In genomic region chr16:57186630-57187507, GRCh38 we compare ENCODE assay signal across 8 cellular contexts. TPM values are rescaled to one million over a fixed set of nuclear protein-coding genes. Genes with fewer than 3 reads are reported as not detected.
DNase-seq lines count a peak whose midpoint lies in the region; ATAC-seq and TF ChIP-seq lines count a peak whose summit lies in the region.

No MANE protein-coding gene starts in this region.

- H3K4me1 Mint-ChIP-seq in activated naive CD8-positive, alpha-beta T cell treated with anti-CD3 and anti-CD28 coated beads for 36 hours, result peaks cover 38% of the 10 kb centered on the region

- peaks cover 31% of the 10 kb centered on the region for H3K4me1 ChIP-seq in psoas muscle

- peaks cover 15% of the 10 kb centered on the region for H3K36me3 Mint-ChIP-seq in activated naive CD8-positive, alpha-beta T cell treated with anti-CD3 and anti-CD28 coated beads for 36 hours

- no peaks in the 10 kb centered on the region for H3K27me3 ChIP-seq in psoas muscle (ENCODE audit: insufficient read depth in 3 of 3, low read length in 2 of 3)

- peak overlapping the region; percentile 93 for H3K4me3 ChIP-seq in psoas muscle

- intact Hi-C loops in left cardiac atrium (cut with DNase I), result loop anchor here in 1 of 2 donors (10.0 kb wide), 1 partner anchor 98 kb away; the partner anchor contains the start of gene PLLP
- intact Hi-C loops in psoas muscle (cut with DNase I), result loop anchor here (5.0 kb wide), 1 partner anchor 55 kb away; no protein-coding TSS in a partner anchor

- H3K9me3 ChIP-seq in psoas muscle, result no peaks in the 10 kb centered on the region

- DNase-seq in COLO668 (lab: John Stamatoyannopoulos, UW; ENCODE audit: unreplicated experiment) (peak; percentile 31), NCI-H82 (lab: John Stamatoyannopoulos, UW) (peak; percentile 69), left cardiac atrium (no peak), psoas muscle (no peak), cortex of kidney (lab: John Stamatoyannopoulos, UW) (no peak), NCI-H1105 treated with DMSO at 0.1 percent for 48 hours (lab: John Stamatoyannopoulos, UW) (no peak)
- peak; percentile 20 for DNase-seq in activated naive CD8-positive, alpha-beta T cell treated with anti-CD3 and anti-CD28 coated beads for 36 hours

- H3K27ac Mint-ChIP-seq in activated naive CD8-positive, alpha-beta T cell treated with anti-CD3 and anti-CD28 coated beads for 36 hours, result peak overlapping the region; percentile 96

- no peaks in the 10 kb centered on the region for H3K36me3 ChIP-seq in psoas muscle (ENCODE audit: insufficient read depth in 1 of 2, low read depth in 1 of 2)

- H3K27me3 Mint-ChIP-seq in activated naive CD8-positive, alpha-beta T cell treated with anti-CD3 and anti-CD28 coated beads for 36 hours, result no peaks in the 10 kb centered on the region

- H3K27ac ChIP-seq in psoas muscle, result peak overlapping the region; percentile 96

- peak overlapping the region; percentile 92 for H3K4me3 Mint-ChIP-seq in activated naive CD8-positive, alpha-beta T cell treated with anti-CD3 and anti-CD28 coated beads for 36 hours

- ATAC-seq in GM21528 (IDR thresholded peaks at IDR 0.05; ENCODE audit: low FRiP score, unreplicated experiment) (peak; percentile 18), left cardiac atrium (peak; percentile 2 to 8), psoas muscle (peak in 2 of 4 donors; percentile 0 to 5)

- TF ChIP-seq CTCF in psoas muscle (IDR thresholded peaks at IDR 0.05), result no peak

- WGBS in psoas muscle, 3 donors, result 0 to 1% (median 0%) methylated on average over 31 of the region's 31 CpGs

- peaks cover 2% of the 10 kb centered on the region for H3K9me3 Mint-ChIP-seq in activated naive CD8-positive, alpha-beta T cell treated with anti-CD3 and anti-CD28 coated beads for 36 hours

RNA-seq across cellular contexts. Expression of gene RSPRY1, which starts 0.7 kb away (rescaled TPM):
- 10 to 100 TPM; 27.2 to 30.5 TPM for total RNA-seq in activated naive CD8-positive, alpha-beta T cell treated with anti-CD3 and anti-CD28 coated beads for 36 hours
- 10 to 100 TPM; 13.4 to 16.5 TPM for total RNA-seq in left cardiac atrium
- 10 to 100 TPM; 14.6 to 19.5 (median 16.7) TPM for total RNA-seq in psoas muscle
- 10 to 100 TPM in 2 of 3 donors, 1 to 10 TPM in 1; 7.1 to 18.2 (median 11.0) TPM for polyA plus RNA-seq in psoas muscle

RNA-seq across cellular contexts. Expression of gene PSME3IP1, which starts 1.0 kb away (rescaled TPM):
- total RNA-seq in activated naive CD8-positive, alpha-beta T cell treated with anti-CD3 and anti-CD28 coated beads for 36 hours, result 100 to 1,000 TPM; 109 to 117 TPM
- total RNA-seq in left cardiac atrium (10 to 100 TPM; 52.2 to 60.3 TPM), psoas muscle (10 to 100 TPM; 47.9 to 60.4 (median 50.2) TPM)
- 10 to 100 TPM; 37.1 to 61.9 (median 47.6) TPM for polyA plus RNA-seq in psoas muscle

RNA-seq across cellular contexts. Expression of gene ARL2BP, which starts 58.2 kb away (rescaled TPM):
- 10 to 100 TPM; 16.2 to 17.1 TPM for total RNA-seq in activated naive CD8-positive, alpha-beta T cell treated with anti-CD3 and anti-CD28 coated beads for 36 hours
- total RNA-seq in left cardiac atrium (10 to 100 TPM; 52.3 to 60.3 TPM), psoas muscle (10 to 100 TPM; 25.2 to 39.9 (median 29.2) TPM)
- 10 to 100 TPM; 47.9 to 88.3 (median 53.3) TPM for polyA plus RNA-seq in psoas muscle

Comparison
In these comparisons a context has a peak if more than half of its experiments do, and no peak if none do; other contexts are left out.
1. DNase-seq: peak in COLO668 (single experiment), NCI-H82 (single experiment) and activated naive CD8-positive, alpha-beta T cell treated with anti-CD3 and anti-CD28 coated beads for 36 hours (single experiment); none in left cardiac atrium (single experiment), psoas muscle (0 of 2), cortex of kidney (single experiment) and NCI-H1105 treated with DMSO at 0.1 percent for 48 hours (single experiment).